ENCODE assay signal across 22 cellular contexts in genomic region chr6:56573624-56574023, GRCh38.
"Had no signal": no experiment of that assay in that cellular context is flagged by ENCODE, and none has a peak within 500 bp of the region (broad histone marks: within the 10 kb centered on the region; RNA-seq: fewer than 3 reads in every experiment).

No MANE protein-coding gene starts in this region.

- ATAC-seq: activated naive CD4-positive, alpha-beta T cell treated with anti-CD3 and anti-CD28 coated beads, Interleukin-2, amount 50 U/mL, for 72 hours; activated T-cell treated with anti-CD3 and anti-CD28 coated beads, Interleukin-2, amount 50 U/mL, for 72 hours; mucosa of descending colon; naive thymus-derived CD4-positive, alpha-beta T cell; T-helper 17 cell had no signal

- DNase-seq: activated B cell treated with CpG ODN at 0.5 μM for 24 hours; activated CD4-positive, alpha-beta T cell treated with anti-CD3 and anti-CD28 coated beads, Interleukin-2, amount 10 ng/mL, durations not matched to agents 24 days and 14 days; activated CD8-positive, alpha-beta memory T cell treated with anti-CD3 and anti-CD28 coated beads, Interleukin-2, amount 50 U/mL, for 48 hours; activated gamma-delta T cell; activated T-cell treated with anti-CD3 and anti-CD28 coated beads, Interleukin-2, amount 50 U/mL, for 72 hours; amniotic stem cell; caudate nucleus; glutamatergic neuron; hypothalamus; kidney glomerular epithelial cell; mammary epithelial cell; mucosa of descending colon; naive thymus-derived CD4-positive, alpha-beta T cell; posterior cingulate gyrus; stimulated activated CD4-positive, alpha-beta T cell treated with anti-CD3 and anti-CD28 coated beads, Interleukin-4, amount 100 ng/mL, for 4 hours; stimulated activated CD8-positive, alpha-beta memory T cell treated with anti-CD3 and anti-CD28 coated beads, Interleukin-4, amount 100 ng/mL, for 48 hours; stimulated activated naive CD4-positive, alpha-beta T cell treated with Interleukin-2 at 50 U/mL for 16 hours; substantia nigra; T-helper 17 cell; trophoblast cell had no signal

- H3K27ac Mint-ChIP-seq: activated B cell treated with CpG ODN at 0.5 μM for 24 hours; activated CD4-positive, alpha-beta T cell treated with anti-CD3 and anti-CD28 coated beads, Interleukin-2, amount 10 ng/mL, durations not matched to agents 24 days and 14 days; activated naive CD4-positive, alpha-beta T cell treated with anti-CD3 and anti-CD28 coated beads, Interleukin-2, amount 50 U/mL, for 72 hours; activated T-cell treated with anti-CD3 and anti-CD28 coated beads, Interleukin-2, amount 50 U/mL, for 72 hours; naive thymus-derived CD4-positive, alpha-beta T cell; T-helper 17 cell had no signal

- H3K4me1 Mint-ChIP-seq: activated B cell treated with CpG ODN at 0.5 μM for 24 hours; activated CD4-positive, alpha-beta T cell treated with anti-CD3 and anti-CD28 coated beads, Interleukin-2, amount 10 ng/mL, durations not matched to agents 24 days and 14 days; naive thymus-derived CD4-positive, alpha-beta T cell had no signal

- H3K4me3 ChIP-seq: mucosa of descending colon, smooth muscle cell had no signal

- H3K36me3 Mint-ChIP-seq: activated naive CD4-positive, alpha-beta T cell treated with anti-CD3 and anti-CD28 coated beads, Interleukin-2, amount 50 U/mL, for 72 hours; naive thymus-derived CD4-positive, alpha-beta T cell had no signal

- H3K4me3 Mint-ChIP-seq: activated B cell treated with CpG ODN at 0.5 μM for 24 hours; activated CD4-positive, alpha-beta T cell treated with anti-CD3 and anti-CD28 coated beads, Interleukin-2, amount 10 ng/mL, durations not matched to agents 24 days and 14 days; activated T-cell treated with anti-CD3 and anti-CD28 coated beads, Interleukin-2, amount 50 U/mL, for 72 hours; naive thymus-derived CD4-positive, alpha-beta T cell; T-helper 17 cell had no signal

- H3K27me3 Mint-ChIP-seq: activated B cell treated with CpG ODN at 0.5 μM for 24 hours had no signal

- H3K9me3 Mint-ChIP-seq: activated B cell treated with CpG ODN at 0.5 μM for 24 hours; activated CD4-positive, alpha-beta T cell treated with anti-CD3 and anti-CD28 coated beads, Interleukin-2, amount 10 ng/mL, durations not matched to agents 24 days and 14 days; activated naive CD4-positive, alpha-beta T cell treated with anti-CD3 and anti-CD28 coated beads, Interleukin-2, amount 50 U/mL, for 72 hours; activated T-cell treated with anti-CD3 and anti-CD28 coated beads, Interleukin-2, amount 50 U/mL, for 72 hours; naive thymus-derived CD4-positive, alpha-beta T cell had no signal

- H3K9me3 ChIP-seq: mucosa of descending colon had no signal
